Comparison of ENCODE assay signal across 2 cellular contexts in the genomic region with DNA sequence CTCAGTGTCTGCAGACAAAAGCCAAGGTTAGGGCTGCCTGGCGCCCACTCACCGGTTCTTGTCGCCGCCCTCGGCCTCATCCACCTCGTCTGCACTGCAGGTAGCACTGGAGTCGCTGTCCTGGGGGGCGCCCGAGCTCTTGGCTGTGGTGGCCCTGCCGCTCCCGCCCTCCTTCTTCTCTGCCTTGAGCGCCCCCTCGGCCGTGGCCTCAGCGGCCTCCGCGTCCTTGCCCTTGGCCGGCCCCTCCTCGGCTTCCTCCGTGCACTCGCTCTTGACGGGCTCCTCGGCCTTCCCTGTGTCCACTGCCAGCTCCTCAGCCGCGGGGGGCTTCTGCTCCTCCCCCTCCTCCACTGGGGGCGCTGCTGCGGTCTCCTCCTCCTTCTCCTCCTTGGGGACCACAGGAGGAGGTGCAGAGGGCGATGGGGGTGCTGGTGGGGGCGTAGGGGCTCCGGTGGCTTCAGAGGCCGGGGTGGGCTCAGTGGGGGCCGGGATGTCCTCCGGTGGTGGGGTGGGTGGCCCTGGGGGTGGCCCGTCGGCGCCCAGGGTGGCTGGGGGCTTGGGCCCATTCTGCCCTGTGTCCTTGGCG.
TF ChIP-seq lines count a peak whose summit lies in the region.

No MANE protein-coding gene starts in this region.

TF ChIP-seq in Ishikawa, 13 proteins besides CTCF, POLR2A, EP300 and RAD21:
- TF ChIP-seq, protein P1, sequence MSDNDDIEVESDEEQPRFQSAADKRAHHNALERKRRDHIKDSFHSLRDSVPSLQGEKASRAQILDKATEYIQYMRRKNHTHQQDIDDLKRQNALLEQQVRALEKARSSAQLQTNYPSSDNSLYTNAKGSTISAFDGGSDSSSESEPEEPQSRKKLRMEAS (IDR thresholded peaks at IDR 0.05): no peak
- TF ChIP-seq ZBTB7A (IDR thresholded peaks at IDR 0.05; ENCODE audit: low read depth): 0 out of 2 replicates have a peak, but pooled peaks have one; percentile 9

TF ChIP-seq in endothelial cell of umbilical vein, 7 proteins besides CTCF, POLR2A, EP300 and RAD21:
- no peak for TF ChIP-seq FOS (IDR thresholded peaks at IDR 0.05; ENCODE audit: borderline replicate concordance, insufficient read depth, low read length)
- no peak for TF ChIP-seq EZH2 (IDR thresholded peaks at IDR 0.05; ENCODE audit: borderline replicate concordance, low read depth, low read length, severe bottlenecking)
- TF ChIP-seq, protein P1 (IDR thresholded peaks at IDR 0.05; ENCODE audit: insufficient read depth, insufficient read length): no peak
- no peak for TF ChIP-seq MYC (IDR thresholded peaks at IDR 0.05; ENCODE audit: low read depth, low read length)
- no peak for TF ChIP-seq GATA2 (IDR thresholded peaks at IDR 0.05; ENCODE audit: insufficient read depth, insufficient read length, low read depth, low read length)
- TF ChIP-seq JUN (IDR thresholded peaks at IDR 0.05; ENCODE audit: borderline replicate concordance, insufficient read depth, insufficient read length, low read depth): no peak
- no peak for TF ChIP-seq POLR2AphosphoS5 (IDR thresholded peaks at IDR 0.05; ENCODE audit: insufficient read depth, low read depth, low read length)
